1 cellular context compared by ENCODE assay signal in the genomic region with DNA sequence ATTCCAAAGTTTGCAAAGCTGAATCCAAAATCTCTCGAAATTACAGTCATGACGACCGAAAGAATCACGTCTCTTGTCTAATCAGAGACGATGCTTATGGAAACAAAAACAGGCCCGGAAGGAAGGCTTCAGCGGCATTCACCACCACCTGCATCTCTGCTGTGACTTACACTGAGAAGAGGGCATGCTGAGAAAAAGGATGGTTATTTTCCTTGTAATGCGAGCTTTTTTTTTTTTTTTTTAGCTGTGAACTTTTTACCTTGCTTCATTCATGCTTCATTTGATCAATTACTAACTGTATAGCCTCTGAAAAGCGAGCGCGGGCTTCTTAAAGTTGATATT.
TF ChIP-seq lines count a peak whose summit lies in the region.

No MANE protein-coding gene starts in this region.

TF ChIP-seq in GM23338, 12 proteins besides CTCF, POLR2A, EP300 and RAD21 (continued from another document):
- TF ChIP-seq, protein P1, sequence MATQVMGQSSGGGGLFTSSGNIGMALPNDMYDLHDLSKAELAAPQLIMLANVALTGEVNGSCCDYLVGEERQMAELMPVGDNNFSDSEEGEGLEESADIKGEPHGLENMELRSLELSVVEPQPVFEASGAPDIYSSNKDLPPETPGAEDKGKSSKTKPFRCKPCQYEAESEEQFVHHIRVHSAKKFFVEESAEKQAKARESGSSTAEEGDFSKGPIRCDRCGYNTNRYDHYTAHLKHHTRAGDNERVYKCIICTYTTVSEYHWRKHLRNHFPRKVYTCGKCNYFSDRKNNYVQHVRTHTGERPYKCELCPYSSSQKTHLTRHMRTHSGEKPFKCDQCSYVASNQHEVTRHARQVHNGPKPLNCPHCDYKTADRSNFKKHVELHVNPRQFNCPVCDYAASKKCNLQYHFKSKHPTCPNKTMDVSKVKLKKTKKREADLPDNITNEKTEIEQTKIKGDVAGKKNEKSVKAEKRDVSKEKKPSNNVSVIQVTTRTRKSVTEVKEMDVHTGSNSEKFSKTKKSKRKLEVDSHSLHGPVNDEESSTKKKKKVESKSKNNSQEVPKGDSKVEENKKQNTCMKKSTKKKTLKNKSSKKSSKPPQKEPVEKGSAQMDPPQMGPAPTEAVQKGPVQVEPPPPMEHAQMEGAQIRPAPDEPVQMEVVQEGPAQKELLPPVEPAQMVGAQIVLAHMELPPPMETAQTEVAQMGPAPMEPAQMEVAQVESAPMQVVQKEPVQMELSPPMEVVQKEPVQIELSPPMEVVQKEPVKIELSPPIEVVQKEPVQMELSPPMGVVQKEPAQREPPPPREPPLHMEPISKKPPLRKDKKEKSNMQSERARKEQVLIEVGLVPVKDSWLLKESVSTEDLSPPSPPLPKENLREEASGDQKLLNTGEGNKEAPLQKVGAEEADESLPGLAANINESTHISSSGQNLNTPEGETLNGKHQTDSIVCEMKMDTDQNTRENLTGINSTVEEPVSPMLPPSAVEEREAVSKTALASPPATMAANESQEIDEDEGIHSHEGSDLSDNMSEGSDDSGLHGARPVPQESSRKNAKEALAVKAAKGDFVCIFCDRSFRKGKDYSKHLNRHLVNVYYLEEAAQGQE (IDR thresholded peaks at IDR 0.05; ENCODE audit: unreplicated experiment) = no peak
- TF ChIP-seq, protein P2, sequence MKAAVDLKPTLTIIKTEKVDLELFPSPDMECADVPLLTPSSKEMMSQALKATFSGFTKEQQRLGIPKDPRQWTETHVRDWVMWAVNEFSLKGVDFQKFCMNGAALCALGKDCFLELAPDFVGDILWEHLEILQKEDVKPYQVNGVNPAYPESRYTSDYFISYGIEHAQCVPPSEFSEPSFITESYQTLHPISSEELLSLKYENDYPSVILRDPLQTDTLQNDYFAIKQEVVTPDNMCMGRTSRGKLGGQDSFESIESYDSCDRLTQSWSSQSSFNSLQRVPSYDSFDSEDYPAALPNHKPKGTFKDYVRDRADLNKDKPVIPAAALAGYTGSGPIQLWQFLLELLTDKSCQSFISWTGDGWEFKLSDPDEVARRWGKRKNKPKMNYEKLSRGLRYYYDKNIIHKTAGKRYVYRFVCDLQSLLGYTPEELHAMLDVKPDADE (IDR thresholded peaks at IDR 0.05) = no peak
